ENCODE assay signal across 24 cellular contexts in the genomic region with DNA sequence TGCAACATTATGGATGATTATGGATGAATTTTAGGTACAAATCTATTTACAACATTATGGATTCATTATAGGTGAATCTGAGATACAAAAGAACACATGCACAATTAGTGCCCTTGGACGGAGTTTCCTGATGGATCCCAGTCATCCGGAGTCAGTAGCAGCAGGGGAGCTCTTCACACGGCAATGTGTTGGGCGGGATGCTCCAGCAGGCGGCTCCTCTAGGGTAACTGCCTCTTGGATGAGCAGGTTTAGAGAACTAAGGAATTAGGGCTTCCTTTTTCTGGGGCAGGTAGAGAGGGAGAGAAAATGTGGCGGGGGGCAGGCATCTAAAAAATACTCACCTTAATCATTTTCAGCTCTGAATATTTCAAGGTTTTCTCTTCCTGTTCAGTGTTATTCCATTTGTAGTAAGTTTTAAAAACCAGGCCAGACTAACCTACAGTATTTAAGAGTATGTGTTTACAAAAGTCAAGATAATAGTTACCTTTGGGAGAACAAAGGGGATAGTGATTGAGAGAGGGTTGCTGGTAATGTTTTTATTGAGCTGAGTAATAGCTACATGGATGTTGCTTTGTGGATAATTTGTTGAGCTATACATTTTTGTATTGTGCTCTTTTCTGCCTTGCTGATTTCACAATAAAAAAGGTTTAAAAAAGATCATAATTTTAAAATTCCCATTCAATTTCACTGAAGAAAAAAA. TPM values are rescaled to one million over a fixed set of nuclear protein-coding genes. Genes with fewer than 3 reads are reported as not detected.
A peak's percentile ranks its signal among the peaks of the same experiment; 100 is the strongest.
DNase-seq lines count a peak whose midpoint lies in the region; ATAC-seq and TF ChIP-seq lines count a peak whose summit lies in the region.
"Had no signal": no experiment of that assay in that cellular context is flagged by ENCODE, and none has a peak within 500 bp of the region (broad histone marks: within the 10 kb centered on the region; RNA-seq: fewer than 3 reads in every experiment).

No MANE protein-coding gene starts in this region.

- no peaks in the 10 kb centered on the region for H3K36me3 Mint-ChIP-seq in activated T-cell treated with anti-CD3 and anti-CD28 coated beads, Interleukin-2, amount 50 U/mL, for 4 hours (ENCODE audit: insufficient read depth)
- H3K36me3 Mint-ChIP-seq: activated CD8-positive, alpha-beta memory T cell treated with anti-CD3 and anti-CD28 coated beads, Interleukin-2, amount 10 ng/mL, durations not matched to agents 7 days and 5 days; activated naive CD8-positive, alpha-beta T cell treated with anti-CD3 and anti-CD28 coated beads for 36 hours; naive B cell had no signal

- H3K9me3 ChIP-seq in RWPE2 (ENCODE audit: severe bottlenecking) (no peaks in the 10 kb centered on the region), smooth muscle cell (replicated peaks; ENCODE audit: low read depth) (no peaks in the 10 kb centered on the region)
- H3K9me3 ChIP-seq: gastroesophageal sphincter, Peyer's patch had no signal

- H3K9me3 Mint-ChIP-seq in activated T-cell treated with anti-CD3 and anti-CD28 coated beads, Interleukin-2, amount 50 U/mL, for 4 hours: no peaks in the 10 kb centered on the region
- H3K9me3 Mint-ChIP-seq: activated CD4-positive, alpha-beta T cell treated with anti-CD3 and anti-CD28 coated beads, Interleukin-2, amount 10 ng/mL, durations not matched to agents 7 days and 5 days; activated naive CD8-positive, alpha-beta T cell treated with anti-CD3 and anti-CD28 coated beads for 36 hours; activated T-helper 17 cell treated with anti-CD3 and anti-CD28 coated beads, Interleukin-2, amount 50 U/mL, for 72 hours; CD4-positive, alpha-beta T cell; naive B cell had no signal

- no peak overlapping the region for H3K9ac ChIP-seq in smooth muscle cell (ENCODE audit: low read depth)

- no peaks in the 10 kb centered on the region for H3K4me1 Mint-ChIP-seq in activated T-cell treated with anti-CD3 and anti-CD28 coated beads, Interleukin-2, amount 50 U/mL, for 4 hours (ENCODE audit: low read depth)
- H3K4me1 Mint-ChIP-seq: activated CD4-positive, alpha-beta T cell treated with anti-CD3 and anti-CD28 coated beads, Interleukin-2, amount 10 ng/mL, durations not matched to agents 7 days and 5 days; activated CD8-positive, alpha-beta memory T cell treated with anti-CD3 and anti-CD28 coated beads, Interleukin-2, amount 10 ng/mL, durations not matched to agents 7 days and 5 days; activated naive CD8-positive, alpha-beta T cell treated with anti-CD3 and anti-CD28 coated beads for 36 hours; activated T-helper 17 cell treated with anti-CD3 and anti-CD28 coated beads, Interleukin-2, amount 50 U/mL, for 72 hours; naive B cell had no signal

- no peak overlapping the region for H3K4me2 ChIP-seq in smooth muscle cell

- no peak for ATAC-seq in RWPE2 (ENCODE audit: low read depth)
- no peak for ATAC-seq in activated T-cell treated with anti-CD3 and anti-CD28 coated beads, Interleukin-2, amount 50 U/mL, for 4 hours
- ATAC-seq: activated CD8-positive, alpha-beta memory T cell treated with anti-CD3 and anti-CD28 coated beads, Interleukin-2, amount 10 ng/mL, durations not matched to agents 7 days and 5 days; activated T-helper 17 cell treated with anti-CD3 and anti-CD28 coated beads, Interleukin-2, amount 50 U/mL, for 72 hours; esophagus mucosa; gastroesophageal sphincter had no signal

- no peak overlapping the region for H2AFZ ChIP-seq in smooth muscle cell (ENCODE audit: low read depth)

- H3K27me3 Mint-ChIP-seq in activated T-cell treated with anti-CD3 and anti-CD28 coated beads, Interleukin-2, amount 50 U/mL, for 4 hours (ENCODE audit: low read depth): peaks cover 4% of the 10 kb centered on the region
- H3K27me3 Mint-ChIP-seq: activated CD4-positive, alpha-beta T cell treated with anti-CD3 and anti-CD28 coated beads, Interleukin-2, amount 10 ng/mL, durations not matched to agents 7 days and 5 days; activated naive CD8-positive, alpha-beta T cell treated with anti-CD3 and anti-CD28 coated beads for 36 hours; activated T-helper 17 cell treated with anti-CD3 and anti-CD28 coated beads, Interleukin-2, amount 50 U/mL, for 72 hours; CD4-positive, alpha-beta T cell had no signal

- H3K4me3 ChIP-seq in RWPE2 (ENCODE audit: severe bottlenecking): no peak overlapping the region
- no peak overlapping the region for H3K4me3 ChIP-seq in smooth muscle cell
- H3K4me3 ChIP-seq: gastroesophageal sphincter, Peyer's patch had no signal

- no peaks in the 10 kb centered on the region for H3K79me2 ChIP-seq in smooth muscle cell (ENCODE audit: low read depth)

- WGBS in smooth muscle cell (ENCODE audit: low lambda C conversion rate): 44% methylated on average over 6 of the region's 6 CpGs

- no peaks in the 10 kb centered on the region for H3F3A ChIP-seq in smooth muscle cell (ENCODE audit: low read depth)

- TF ChIP-seq CTCF in RWPE2 (IDR thresholded peaks at IDR 0.05; ENCODE audit: poor library complexity, severe bottlenecking) (peak; percentile 8), smooth muscle cell (IDR thresholded peaks at IDR 0.05; ENCODE audit: borderline replicate concordance, insufficient read depth, poor library complexity, severe bottlenecking) (no peak)

- no peak overlapping the region for H3K4me3 Mint-ChIP-seq in activated T-cell treated with anti-CD3 and anti-CD28 coated beads, Interleukin-2, amount 50 U/mL, for 4 hours
- H3K4me3 Mint-ChIP-seq: activated CD4-positive, alpha-beta T cell treated with anti-CD3 and anti-CD28 coated beads, Interleukin-2, amount 10 ng/mL, durations not matched to agents 7 days and 5 days; activated CD8-positive, alpha-beta memory T cell treated with anti-CD3 and anti-CD28 coated beads, Interleukin-2, amount 10 ng/mL, durations not matched to agents 7 days and 5 days; activated naive CD8-positive, alpha-beta T cell treated with anti-CD3 and anti-CD28 coated beads for 36 hours; activated T-helper 17 cell treated with anti-CD3 and anti-CD28 coated beads, Interleukin-2, amount 50 U/mL, for 72 hours; CD4-positive, alpha-beta T cell; naive B cell had no signal

- H3K4me1 ChIP-seq in RWPE2 (ENCODE audit: insufficient read depth, poor library complexity, severe bottlenecking): no peaks in the 10 kb centered on the region
- no peaks in the 10 kb centered on the region for H3K4me1 ChIP-seq in smooth muscle cell (ENCODE audit: low read depth)
- H3K4me1 ChIP-seq: gastroesophageal sphincter, Peyer's patch had no signal

- H3K36me3 ChIP-seq in RWPE2 (ENCODE audit: low read depth) (peaks cover 3% of the 10 kb centered on the region; the same call in 1 of the 2 replicates), smooth muscle cell (ENCODE audit: low read depth) (no peaks in the 10 kb centered on the region)
- H3K36me3 ChIP-seq: gastroesophageal sphincter, Peyer's patch had no signal

- in situ Hi-C loops in G401 (cut with HindIII; ENCODE audit: low sequenced_read_pairs): no loop called here

- no peaks in the 10 kb centered on the region for H4K20me1 ChIP-seq in smooth muscle cell (ENCODE audit: low read depth)

- no peaks in the 10 kb centered on the region for H3K27me3 ChIP-seq in RWPE2 (ENCODE audit: insufficient read depth, poor library complexity, severe bottlenecking)
- H3K27me3 ChIP-seq in smooth muscle cell (ENCODE audit: low read depth): no peaks in the 10 kb centered on the region
- H3K27me3 ChIP-seq: gastroesophageal sphincter, Peyer's patch had no signal

- DNase-seq in G401 (ENCODE audit: low spot score): peak; percentile 12
- DNase-seq in HuH-7 (ENCODE audit: low spot score): peak; percentile 18
- DNase-seq in RWPE2 (ENCODE audit: low spot score): no peak
- peak; percentile 47 for DNase-seq in iPS-NIHi11 (ENCODE audit: low spot score)
- no peak for DNase-seq in smooth muscle cell (lab: John Stamatoyannopoulos, UW; ENCODE audit: unreplicated experiment)
- no peak for DNase-seq in activated T-cell treated with anti-CD3 and anti-CD28 coated beads, Interleukin-2, amount 50 U/mL, for 4 hours
- DNase-seq in DMS53 (lab: John Stamatoyannopoulos, UW): no peak
- DNase-seq: activated CD4-positive, alpha-beta T cell treated with anti-CD3 and anti-CD28 coated beads, Interleukin-2, amount 10 ng/mL, durations not matched to agents 7 days and 5 days; activated CD8-positive, alpha-beta memory T cell treated with anti-CD3 and anti-CD28 coated beads, Interleukin-2, amount 10 ng/mL, durations not matched to agents 7 days and 5 days; activated naive CD8-positive, alpha-beta T cell treated with anti-CD3 and anti-CD28 coated beads for 36 hours; CD4-positive, alpha-beta T cell; cerebellar nuclear complex; Kasumi-1; naive B cell; NCI-H1048; NCI-H2029 treated with DMSO at 0.1 percent for 48 hours; NCI-H774; occipital lobe; Peyer's patch; stimulated activated CD4-positive, alpha-beta T cell treated with anti-CD3 and anti-CD28 coated beads, Interleukin-2, amount 100 ng/mL, for 48 hours; stimulated activated naive CD4-positive, alpha-beta T cell treated with Interleukin-2 at 50 U/mL for 16 hours had no signal

- H3K27ac ChIP-seq in RWPE2 (ENCODE audit: poor library complexity, severe bottlenecking) (no peak overlapping the region), smooth muscle cell (ENCODE audit: low read depth) (no peak overlapping the region)
- H3K27ac ChIP-seq: gastroesophageal sphincter, Peyer's patch had no signal

RNA-seq across cellular contexts. Expression of a gene that starts 27.4 kb away (rescaled TPM):
- 41.5 and 59.2 TPM in 2 replicates for total RNA-seq in G401 (2014; rRNA removed; shearing (Covaris generic))
- 114 and 147 TPM in 2 replicates for total RNA-seq in smooth muscle cell
- polyA plus RNA-seq in smooth muscle cell: 53.2 and 66.2 TPM in 2 replicates
- total RNA-seq in activated T-cell treated with anti-CD3 and anti-CD28 coated beads, Interleukin-2, amount 50 U/mL, for 4 hours: 10 to 100 TPM; 40.2 to 45.3 (median 43.6) TPM

Comparison
In these comparisons a context has a peak if more than half of its experiments do, and no peak if none do; other contexts are left out.
1. DNase-seq: peak in G401 (single experiment), HuH-7 (single experiment) and iPS-NIHi11 (single experiment); none in RWPE2 (single experiment), smooth muscle cell (single experiment), activated T-cell treated with anti-CD3 and anti-CD28 coated beads, Interleukin-2, amount 50 U/mL, for 4 hours (single experiment) and DMS53 (single experiment).